ENCODE assay signal across 9 cellular contexts in genomic region chr11:35927730-35928129, GRCh38. TPM values are rescaled to one million over a fixed set of nuclear protein-coding genes. Genes with fewer than 3 reads are reported as not detected.
A peak's percentile ranks its signal among the peaks of the same experiment; 100 is the strongest.
DNase-seq lines count a peak whose midpoint lies in the region; ATAC-seq and TF ChIP-seq lines count a peak whose summit lies in the region.
"Had no signal": no experiment of that assay in that cellular context is flagged by ENCODE, and none has a peak within 500 bp of the region (broad histone marks: within the 10 kb centered on the region; RNA-seq: fewer than 3 reads in every experiment).

No MANE protein-coding gene starts in this region.

- no peaks in the 10 kb centered on the region for H3K36me3 Mint-ChIP-seq in natural killer cell treated with Interleukin-12 subunit alpha and Interleukin-12 subunit beta and Interleukin-15 and Interleukin-18, amount 100 ng/mL, for 72 hours

- ATAC-seq in natural killer cell treated with Interleukin-12 subunit alpha and Interleukin-12 subunit beta and Interleukin-15 and Interleukin-18, amount 100 ng/mL, for 72 hours, result peak; percentile 43 to 54
- no peak for ATAC-seq in HG03457 (IDR thresholded peaks at IDR 0.05; ENCODE audit: unreplicated experiment)

- intact Hi-C loops in dorsolateral prefrontal cortex (cut with DNase I), result loop anchor here in 1 of 2 donors (10.0 kb wide), 1 partner anchor 313 kb away; the partner anchor contains the start of gene FJX1

- DNase-seq in AG10803 (ENCODE audit: low read depth) (peak; percentile 32), NCI-H2107 (lab: John Stamatoyannopoulos, UW) (peak; percentile 61), dorsolateral prefrontal cortex (peak in 4 of 10 donors; percentile 23 to 57 (median 48)), iPS-NIHi11 (ENCODE audit: low spot score) (no peak), NCI-H774 (lab: John Stamatoyannopoulos, UW) (no peak)
- no peak for DNase-seq in natural killer cell treated with Interleukin-12 subunit alpha and Interleukin-12 subunit beta and Interleukin-15 and Interleukin-18, amount 100 ng/mL, for 72 hours (ENCODE audit: low spot score)
- DNase-seq in activated CD4-positive, alpha-beta T cell treated with anti-CD3 and anti-CD28 coated beads for 1 hour, result no peak
- DNase-seq: activated naive CD4-positive, alpha-beta T cell treated with Interleukin-2 at 50 U/mL for 16 hours had no signal

- H3K4me3 ChIP-seq in AG10803 (ENCODE audit: low read length), result no peak overlapping the region
- H3K4me3 ChIP-seq in dorsolateral prefrontal cortex, result peak overlapping the region in 53 of 59 donors; percentile 5 to 67 (median 43)

- TF ChIP-seq CTCF in AG10803 (conservative IDR thresholded peaks at IDR 0.05; ENCODE audit: low read length), result no peak
- TF ChIP-seq CTCF in dorsolateral prefrontal cortex (IDR thresholded peaks at IDR 0.05 in 54 of 56, conservative IDR thresholded peaks at IDR 0.05 in 2 of 56; ENCODE audit: low read depth in 1 of 56, partially characterized antibody in 56 of 56), result no peak

- no peak overlapping the region for H3K27ac Mint-ChIP-seq in natural killer cell treated with Interleukin-12 subunit alpha and Interleukin-12 subunit beta and Interleukin-15 and Interleukin-18, amount 100 ng/mL, for 72 hours

- peaks cover 12 to 13% of the 10 kb centered on the region in 2 donors for H3K27me3 Mint-ChIP-seq in natural killer cell treated with Interleukin-12 subunit alpha and Interleukin-12 subunit beta and Interleukin-15 and Interleukin-18, amount 100 ng/mL, for 72 hours

- no peaks in the 10 kb centered on the region for H3K9me3 Mint-ChIP-seq in natural killer cell treated with Interleukin-12 subunit alpha and Interleukin-12 subunit beta and Interleukin-15 and Interleukin-18, amount 100 ng/mL, for 72 hours

- H3K4me3 Mint-ChIP-seq in natural killer cell treated with Interleukin-12 subunit alpha and Interleukin-12 subunit beta and Interleukin-15 and Interleukin-18, amount 100 ng/mL, for 72 hours, result no peak overlapping the region

- no peaks in the 10 kb centered on the region for H3K27me3 ChIP-seq in dorsolateral prefrontal cortex

- H3K4me1 Mint-ChIP-seq in natural killer cell treated with Interleukin-12 subunit alpha and Interleukin-12 subunit beta and Interleukin-15 and Interleukin-18, amount 100 ng/mL, for 72 hours (ENCODE audit: low read depth in 2 of 2), result no peaks in the 10 kb centered on the region

- H3K27ac ChIP-seq in dorsolateral prefrontal cortex, result peak overlapping the region in 19 of 59 donors; percentile 1 to 75 (median 21)

RNA-seq across cellular contexts. Expression of gene LDLRAD3, which starts 16.1 kb away (rescaled TPM):
- total RNA-seq in dorsolateral prefrontal cortex, result 10 to 100 TPM in 118 of 120 experiments, 1 to 10 TPM in 2; 8.6 to 50.7 (median 16.4) TPM
- 1 to 10 TPM in 1 of 2 donors, under 1 TPM in 1; 0.10 to 1.8 TPM for total RNA-seq in natural killer cell treated with Interleukin-12 subunit alpha and Interleukin-12 subunit beta and Interleukin-15 and Interleukin-18, amount 100 ng/mL, for 72 hours

Comparison
In these comparisons a context has a peak if more than half of its experiments do, and no peak if none do; other contexts are left out.
1. DNase-seq: peak in AG10803 (single experiment) and NCI-H2107 (single experiment); none in natural killer cell treated with Interleukin-12 subunit alpha and Interleukin-12 subunit beta and Interleukin-15 and Interleukin-18, amount 100 ng/mL, for 72 hours (single experiment), iPS-NIHi11 (single experiment), activated CD4-positive, alpha-beta T cell treated with anti-CD3 and anti-CD28 coated beads for 1 hour (single experiment) and NCI-H774 (single experiment).